ENCODE assay signal across 10 cellular contexts in the genomic region with DNA sequence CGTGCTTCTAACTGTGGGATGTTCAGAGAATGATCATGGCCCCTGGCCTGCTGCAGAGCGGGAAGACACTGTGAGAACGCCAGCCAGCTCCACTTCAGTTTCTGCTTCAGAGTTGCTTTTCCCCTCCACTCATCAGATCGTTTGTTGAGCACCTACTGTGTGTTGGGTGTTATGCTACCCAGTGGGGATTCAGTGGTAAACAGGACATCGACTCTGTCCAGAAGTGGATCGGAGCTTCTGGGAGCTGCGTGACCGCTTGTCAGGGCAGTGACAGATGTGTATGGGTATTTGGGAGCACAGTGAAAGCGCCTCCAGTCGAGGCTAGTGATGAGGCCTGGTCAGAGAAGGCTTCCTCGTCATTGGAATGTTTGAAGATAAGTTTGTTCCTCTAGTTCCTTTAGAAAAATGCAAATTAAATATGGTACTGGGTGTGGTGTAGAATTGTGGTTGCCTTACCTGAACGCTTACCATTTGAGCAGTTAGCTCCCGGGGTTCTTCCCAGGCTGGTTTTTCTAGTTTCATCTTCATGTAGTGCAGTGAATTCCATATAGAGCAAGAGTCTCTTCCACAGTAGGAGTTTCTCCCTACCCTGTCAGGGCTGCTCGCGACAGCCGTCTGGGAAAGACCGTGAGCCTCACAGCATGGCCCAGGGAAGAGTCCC. TPM values are rescaled to one million over a fixed set of nuclear protein-coding genes. Genes with fewer than 3 reads are reported as not detected.
A peak's percentile ranks its signal among the peaks of the same experiment; 100 is the strongest.
DNase-seq lines count a peak whose midpoint lies in the region; ATAC-seq and TF ChIP-seq lines count a peak whose summit lies in the region.
"Had no signal": no experiment of that assay in that cellular context is flagged by ENCODE, and none has a peak within 500 bp of the region (broad histone marks: within the 10 kb centered on the region; RNA-seq: fewer than 3 reads in every experiment).

No MANE protein-coding gene starts in this region.

- H4K20me1 ChIP-seq in GM23248 (ENCODE audit: insufficient read depth) = 0 out of 2 replicates have a peak, but pooled peaks cover 9% of the 10 kb centered on the region

- intact Hi-C loops in CD4-positive, alpha-beta T cell (cut with DNase I, micrococcal nuclease) = loop anchor here in 1 of 2 experiments (10.0 kb wide), 2 partner anchors 723 to 1303 kb away; partner anchors contain the start of genes TWSG1 and VAPA
- intact Hi-C loops in naive thymus-derived CD4-positive, alpha-beta T cell (cut with micrococcal nuclease) = loop anchor here (5.0 kb wide), 3 partner anchors 490 to 1300 kb away; partner anchors contain the start of genes NDUFV2 (in 1 of the 2), TWSG1 (in 1 of the 2) and VAPA (in 1 of the 2)

- H3K4me1 Mint-ChIP-seq in CD4-positive, alpha-beta T cell (ENCODE audit: low read depth) = peaks cover 72% of the 10 kb centered on the region
- peaks cover 84% of the 10 kb centered on the region for H3K4me1 Mint-ChIP-seq in brain
- H3K4me1 Mint-ChIP-seq in naive thymus-derived CD4-positive, alpha-beta T cell = peaks cover 53 to 83% (median 77%) of the 10 kb centered on the region in 7 donors

- no peak for DNase-seq in CD4-positive, alpha-beta T cell
- DNase-seq in GM23248 (no peak), NCI-H187 treated with DMSO at 0.1 percent for 48 hours (lab: John Stamatoyannopoulos, UW) (no peak), GM10248 (ENCODE audit: extremely low spot score) (no peak), NCI-H510A treated with DMSO at 0.1 percent for 48 hours (lab: John Stamatoyannopoulos, UW) (no peak), NCI-H774 (lab: John Stamatoyannopoulos, UW) (no peak)
- no peak for DNase-seq in naive thymus-derived CD4-positive, alpha-beta T cell
- DNase-seq: cortex of kidney, NCI-H2029 had no signal

- CTCF ChIA-PET in CD4-positive, alpha-beta T cell (lab: Charles Lee) = no interaction called here
- CTCF ChIA-PET in naive thymus-derived CD4-positive, alpha-beta T cell (lab: Charles Lee) = no interaction called here
- CTCF ChIA-PET in GM10248 (lab: Yijun Ruan, JAX) = interaction anchor here (0.7 to 1.2 kb wide), 3 partner anchors 10 to 11 kb away, joined by 3 to 4 read pairs (median 3); no protein-coding TSS in a partner anchor

- H3K9me3 Mint-ChIP-seq in CD4-positive, alpha-beta T cell = no peaks in the 10 kb centered on the region
- H3K9me3 Mint-ChIP-seq in brain = peaks cover 0 to 2% (median 0%) of the 10 kb centered on the region in 5 experiments
- peaks cover 0 to 1% (median 0%) of the 10 kb centered on the region in 11 donors for H3K9me3 Mint-ChIP-seq in naive thymus-derived CD4-positive, alpha-beta T cell

- peaks cover 45% of the 10 kb centered on the region for H3F3A ChIP-seq in GM23248 (ENCODE audit: insufficient read depth)

- no peak for ATAC-seq in CD4-positive, alpha-beta T cell (ENCODE audit: poor library complexity)
- ATAC-seq in naive thymus-derived CD4-positive, alpha-beta T cell = no peak

- peak overlapping the region; percentile 9 for H3K4me2 ChIP-seq in GM23248 (ENCODE audit: unreplicated experiment)

- H2AFZ ChIP-seq in GM23248 = no peak overlapping the region

- H3K9me2 ChIP-seq in GM23248 (ENCODE audit: insufficient read depth) = no peaks in the 10 kb centered on the region

- no peak overlapping the region for H3K9ac ChIP-seq in GM23248

- no peak overlapping the region for H3K4me3 ChIP-seq in GM23248
- peak overlapping the region; percentile 66 for H3K4me3 ChIP-seq in naive thymus-derived CD4-positive, alpha-beta T cell (ENCODE audit: low read length)

- in situ Hi-C loops in GM23248 (cut with MboI) = no loop called here

- H3K4me3 Mint-ChIP-seq in CD4-positive, alpha-beta T cell = peak overlapping the region; percentile 86
- H3K4me3 Mint-ChIP-seq in brain = peak overlapping the region; percentile 76 to 95 (median 91)
- peak overlapping the region; percentile 84 to 94 (median 92) for H3K4me3 Mint-ChIP-seq in naive thymus-derived CD4-positive, alpha-beta T cell

- 94 to 98% methylated on average over 17 of the region's 17 CpGs for WGBS in GM23248 (ENCODE audit: low coverage in 1 of 2, low lambda C conversion rate in 2 of 2, missing lambda C conversion rate in 2 of 2), 2 experiments

- H3K27me3 Mint-ChIP-seq in CD4-positive, alpha-beta T cell = no peaks in the 10 kb centered on the region
- H3K27me3 Mint-ChIP-seq in brain = peaks cover 17% of the 10 kb centered on the region
- peaks cover 0 to 12% (median 0%) of the 10 kb centered on the region in 5 donors for H3K27me3 Mint-ChIP-seq in naive thymus-derived CD4-positive, alpha-beta T cell

- H3K79me2 ChIP-seq in GM23248 (ENCODE audit: insufficient read depth) = peaks cover 68% of the 10 kb centered on the region

- POLR2A ChIA-PET in CD4-positive, alpha-beta T cell (lab: Charles Lee) = interaction anchor here (0.7 kb wide), 1 partner anchor 12 kb away, joined by 3 read pairs; no protein-coding TSS in a partner anchor
- POLR2A ChIA-PET in naive thymus-derived CD4-positive, alpha-beta T cell (lab: Charles Lee) = interaction anchor here (0.6 kb wide), 1 partner anchor 143 kb away, joined by 3 read pairs; no protein-coding TSS in a partner anchor
- POLR2A ChIA-PET in GM10248 (lab: Yijun Ruan, JAX) = no interaction called here

- H3K4me1 ChIP-seq in GM23248 (ENCODE audit: insufficient read depth) = peaks cover 49% of the 10 kb centered on the region
- peaks cover 23 to 30% of the 10 kb centered on the region in 2 donors for H3K4me1 ChIP-seq in naive thymus-derived CD4-positive, alpha-beta T cell (ENCODE audit: control insufficient read depth in 2 of 2, insufficient read depth in 2 of 2, low read length in 2 of 2)

- H3K9me3 ChIP-seq in CD4-positive, alpha-beta T cell (ENCODE audit: control insufficient read depth, low read length) = no peaks in the 10 kb centered on the region
- no peaks in the 10 kb centered on the region for H3K9me3 ChIP-seq in GM23248 (ENCODE audit: low read depth)
- H3K9me3 ChIP-seq in naive thymus-derived CD4-positive, alpha-beta T cell (ENCODE audit: control insufficient read depth in 2 of 3, low read length in 3 of 3) = no peaks in the 10 kb centered on the region

- H3K27ac Mint-ChIP-seq in CD4-positive, alpha-beta T cell = peak overlapping the region; percentile 22
- peak overlapping the region in 2 of 5 experiments; percentile 73 to 82 for H3K27ac Mint-ChIP-seq in brain
- peak overlapping the region in 4 of 9 donors; percentile 3 to 36 (median 32) for H3K27ac Mint-ChIP-seq in naive thymus-derived CD4-positive, alpha-beta T cell

- H3K36me3 Mint-ChIP-seq in CD4-positive, alpha-beta T cell (ENCODE audit: low read depth) = peaks cover 38% of the 10 kb centered on the region
- H3K36me3 Mint-ChIP-seq in brain = peaks cover 16% of the 10 kb centered on the region
- peaks cover 0 to 17% (median 4%) of the 10 kb centered on the region in 5 donors for H3K36me3 Mint-ChIP-seq in naive thymus-derived CD4-positive, alpha-beta T cell

- no peaks in the 10 kb centered on the region for H3K27me3 ChIP-seq in CD4-positive, alpha-beta T cell (ENCODE audit: control insufficient read depth, insufficient read depth, low read length)
- no peaks in the 10 kb centered on the region for H3K27me3 ChIP-seq in GM23248 (replicated peaks; ENCODE audit: insufficient read depth)
- H3K27me3 ChIP-seq in naive thymus-derived CD4-positive, alpha-beta T cell (ENCODE audit: control insufficient read depth in 2 of 2, insufficient read depth in 2 of 2, low read length in 2 of 2) = no peaks in the 10 kb centered on the region

- TF ChIP-seq CTCF in CD4-positive, alpha-beta T cell (IDR thresholded peaks at IDR 0.05) = no peak
- no peak for TF ChIP-seq CTCF in brain (conservative IDR thresholded peaks at IDR 0.05)
- no peak for TF ChIP-seq CTCF in GM10248 (IDR thresholded peaks at IDR 0.05; ENCODE audit: control extremely low read depth, extremely low read depth, low read depth, missing control alignments)

- H3K36me3 ChIP-seq in GM23248 (ENCODE audit: low read depth) = no peaks in the 10 kb centered on the region
- H3K36me3 ChIP-seq in naive thymus-derived CD4-positive, alpha-beta T cell (ENCODE audit: control insufficient read depth in 2 of 3, insufficient read depth in 3 of 3, low read length in 3 of 3) = peaks cover 0 to 5% (median 0%) of the 10 kb centered on the region in 3 experiments

- no peak overlapping the region for H3K27ac ChIP-seq in CD4-positive, alpha-beta T cell (ENCODE audit: low read depth, low read length)
- no peak overlapping the region for H3K27ac ChIP-seq in GM23248
- no peak overlapping the region for H3K27ac ChIP-seq in naive thymus-derived CD4-positive, alpha-beta T cell (ENCODE audit: low read depth, low read length)

RNA-seq across cellular contexts. Expression of gene RAB12, which starts 2.8 kb away (rescaled TPM):
- total RNA-seq in CD4-positive, alpha-beta T cell = 10 to 100 TPM; 20.1 to 20.3 TPM
- 61.6 and 73.8 TPM in 2 replicates for total RNA-seq in GM23248 (2014; rRNA removed; shearing (Covaris generic))
- polyA plus RNA-seq in GM23248 (2016; fragmentation: Nextera tagmentation; extraction: Ambion mirVana) (4.1 and 4.4 TPM in 2 replicates), brain (ENCODE audit: insufficient read depth, low read depth, low replicate concordance) (15.1 TPM)
- 10 to 100 TPM; 19.8 to 26.2 (median 23.0) TPM for total RNA-seq in naive thymus-derived CD4-positive, alpha-beta T cell
- polyA plus RNA-seq in naive thymus-derived CD4-positive, alpha-beta T cell = under 1 TPM; 0.12 to 0.45 TPM
